11 cellular contexts compared by ENCODE assay signal in genomic region chr11:114479331-114479730, GRCh38.
"Had no signal": no experiment of that assay in that cellular context is flagged by ENCODE, and none has a peak within 500 bp of the region (broad histone marks: within the 10 kb centered on the region; RNA-seq: fewer than 3 reads in every experiment).

No MANE protein-coding gene starts in this region.

- H3K36me3 ChIP-seq: esophagus muscularis mucosa, heart left ventricle, neutrophil, stomach, uterus had no signal

- H3K27me3 ChIP-seq: body of pancreas, esophagus muscularis mucosa, heart left ventricle, neutrophil, stomach, uterus had no signal

- H3K4me3 ChIP-seq: body of pancreas, esophagus muscularis mucosa, heart left ventricle, stomach, uterus had no signal

- ATAC-seq: body of pancreas had no signal

- H3K9me3 ChIP-seq: body of pancreas, esophagus muscularis mucosa, heart left ventricle, neutrophil, stomach, uterus had no signal

- H3K27ac ChIP-seq: body of pancreas, esophagus muscularis mucosa, heart left ventricle, neutrophil, stomach, uterus had no signal

- DNase-seq: activated CD4-positive, alpha-beta T cell treated with anti-CD3 and anti-CD28 coated beads, Interleukin-2, amount 10 ng/mL, durations not matched to agents 7 days and 5 days; activated CD4-positive, CD25-positive, alpha-beta regulatory T cell; body of pancreas; heart left ventricle; naive B cell; retina; stomach; uterus had no signal

- FAIRE-seq: frontal cortex had no signal

- H3K4me1 ChIP-seq: body of pancreas, uterus had no signal
